31 cellular contexts compared by ENCODE assay signal in the genomic region with DNA sequence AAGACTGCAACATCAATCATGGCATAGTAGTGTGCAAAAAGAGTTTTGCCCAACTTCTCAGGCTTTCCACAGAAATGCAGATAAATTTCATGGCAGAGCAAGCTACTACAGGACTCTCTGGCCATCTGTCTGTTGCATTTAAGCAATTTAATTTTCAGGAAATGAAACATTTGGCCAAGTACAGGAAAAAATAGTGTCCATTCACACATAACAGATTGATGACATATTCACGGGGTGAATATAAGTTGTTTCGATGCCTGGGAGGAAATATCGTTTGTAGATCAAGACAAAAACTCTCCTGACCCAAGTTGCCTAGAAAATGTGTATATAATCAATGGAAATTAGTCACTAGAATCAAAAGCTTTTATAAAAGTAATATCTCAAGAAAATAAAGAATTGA.
"Had no signal": no experiment of that assay in that cellular context is flagged by ENCODE, and none has a peak within 500 bp of the region (broad histone marks: within the 10 kb centered on the region; RNA-seq: fewer than 3 reads in every experiment).

No MANE protein-coding gene starts in this region.

- H3K36me3 ChIP-seq: breast epithelium, cardiac muscle cell, gastrocnemius medialis had no signal

- DNase-seq: activated CD4-positive, alpha-beta memory T cell treated with anti-CD3 and anti-CD28 coated beads for 36 hours; activated CD4-positive, alpha-beta T cell treated with anti-CD3 and anti-CD28 coated beads for 36 hours; activated CD4-positive, alpha-beta T cell treated with anti-CD3 and anti-CD28 coated beads, Interleukin-2, amount 10 ng/mL, durations not matched to agents 24 days and 14 days; activated CD4-positive, CD25-positive, alpha-beta regulatory T cell; activated CD4-positive, CD25-positive, alpha-beta regulatory T cell treated with anti-CD3 and anti-CD28 coated beads, Interleukin-2, amount 50 U/mL, for 72 hours; activated CD8-positive, alpha-beta memory T cell treated with anti-CD3 and anti-CD28 coated beads, Interleukin-2, amount 50 U/mL, for 48 hours; activated gamma-delta T cell; activated naive CD4-positive, alpha-beta T cell; activated naive CD4-positive, alpha-beta T cell treated with anti-CD3 and anti-CD28 coated beads, Interleukin-2, amount 10 ng/mL, durations not matched to agents 7 days and 5 days; activated naive CD8-positive, alpha-beta T cell treated with anti-CD3 and anti-CD28 coated beads, Interleukin-2, amount 10 ng/mL, durations not matched to agents 7 days and 5 days; activated T-cell treated with anti-CD3 and anti-CD28 coated beads for 4 hours; activated T-cell treated with anti-CD3 and anti-CD28 coated beads, Interleukin-2, amount 50 U/mL, for 24 hours; activated T-cell treated with anti-CD3 and anti-CD28 coated beads, Interleukin-2, amount 50 U/mL, for 72 hours; central memory CD4-positive, alpha-beta T cell; cerebellar nuclear complex; effector CD8-positive, alpha-beta T cell; foreskin keratinocyte; gastrocnemius medialis; heart right ventricle; T-helper 1 cell; T-helper 17 cell; T1000 had no signal

- H3K9me3 Mint-ChIP-seq: activated CD4-positive, alpha-beta memory T cell treated with anti-CD3 and anti-CD28 coated beads for 36 hours had no signal

- H3K9me3 ChIP-seq: ascending aorta, breast epithelium, gastrocnemius medialis, heart right ventricle had no signal

- ATAC-seq: activated CD4-positive, alpha-beta T cell treated with anti-CD3 and anti-CD28 coated beads for 36 hours; activated naive CD4-positive, alpha-beta T cell treated with anti-CD3 and anti-CD28 coated beads, Interleukin-2, amount 50 U/mL, for 72 hours; activated T-cell treated with anti-CD3 and anti-CD28 coated beads, Interleukin-2, amount 50 U/mL, for 72 hours; esophagus mucosa; foreskin keratinocyte; gastrocnemius medialis; heart right ventricle; T-helper 17 cell had no signal

- H3K27me3 ChIP-seq: ascending aorta, breast epithelium, cardiac muscle cell, foreskin keratinocyte, gastrocnemius medialis, heart right ventricle had no signal

- H3K36me3 Mint-ChIP-seq: activated CD4-positive, alpha-beta memory T cell treated with anti-CD3 and anti-CD28 coated beads for 36 hours; activated naive CD4-positive, alpha-beta T cell treated with anti-CD3 and anti-CD28 coated beads, Interleukin-2, amount 10 ng/mL, durations not matched to agents 7 days and 5 days; activated naive CD8-positive, alpha-beta T cell treated with anti-CD3 and anti-CD28 coated beads, Interleukin-2, amount 10 ng/mL, durations not matched to agents 7 days and 5 days; brain had no signal

- H3K27ac ChIP-seq: ascending aorta, breast epithelium, cardiac muscle cell, coronary artery, foreskin keratinocyte, gastrocnemius medialis, heart right ventricle had no signal

- H3K4me3 Mint-ChIP-seq: activated CD4-positive, alpha-beta memory T cell treated with anti-CD3 and anti-CD28 coated beads for 36 hours; activated CD4-positive, alpha-beta T cell treated with anti-CD3 and anti-CD28 coated beads for 36 hours; activated CD4-positive, alpha-beta T cell treated with anti-CD3 and anti-CD28 coated beads, Interleukin-2, amount 10 ng/mL, durations not matched to agents 24 days and 14 days; activated naive CD4-positive, alpha-beta T cell treated with anti-CD3 and anti-CD28 coated beads, Interleukin-2, amount 10 ng/mL, durations not matched to agents 7 days and 5 days; activated naive CD8-positive, alpha-beta T cell treated with anti-CD3 and anti-CD28 coated beads, Interleukin-2, amount 10 ng/mL, durations not matched to agents 7 days and 5 days; activated T-cell treated with anti-CD3 and anti-CD28 coated beads, Interleukin-2, amount 50 U/mL, for 24 hours; activated T-cell treated with anti-CD3 and anti-CD28 coated beads, Interleukin-2, amount 50 U/mL, for 72 hours; brain; dendritic cell treated with granulocyte-macrophage colony-stimulating factor and Interleukin-4, amounts not matched to agents 40 ng/mL and 50 ng/mL, for 4 days; T-helper 17 cell; T-helper 2 cell treated with Interferon-gamma antibody and Interleukin-4, amounts not matched to agents 5 μg/mL and 100 μg/mL, for 36 hours had no signal

- H3K27ac Mint-ChIP-seq: activated CD4-positive, alpha-beta memory T cell treated with anti-CD3 and anti-CD28 coated beads for 36 hours; activated CD4-positive, alpha-beta T cell treated with anti-CD3 and anti-CD28 coated beads for 36 hours; activated CD4-positive, alpha-beta T cell treated with anti-CD3 and anti-CD28 coated beads, Interleukin-2, amount 10 ng/mL, durations not matched to agents 24 days and 14 days; activated naive CD4-positive, alpha-beta T cell treated with anti-CD3 and anti-CD28 coated beads, Interleukin-2, amount 10 ng/mL, durations not matched to agents 7 days and 5 days; activated naive CD4-positive, alpha-beta T cell treated with anti-CD3 and anti-CD28 coated beads, Interleukin-2, amount 50 U/mL, for 72 hours; activated naive CD8-positive, alpha-beta T cell treated with anti-CD3 and anti-CD28 coated beads, Interleukin-2, amount 10 ng/mL, durations not matched to agents 7 days and 5 days; activated T-cell treated with anti-CD3 and anti-CD28 coated beads, Interleukin-2, amount 50 U/mL, for 24 hours; activated T-cell treated with anti-CD3 and anti-CD28 coated beads, Interleukin-2, amount 50 U/mL, for 72 hours; brain; dendritic cell treated with granulocyte-macrophage colony-stimulating factor and Interleukin-4, amounts not matched to agents 40 ng/mL and 50 ng/mL, for 4 days; T-helper 17 cell; T-helper 2 cell treated with Interferon-gamma antibody and Interleukin-4, amounts not matched to agents 5 μg/mL and 100 μg/mL, for 36 hours had no signal

- H3K27me3 Mint-ChIP-seq: activated CD4-positive, alpha-beta memory T cell treated with anti-CD3 and anti-CD28 coated beads for 36 hours; activated CD4-positive, alpha-beta T cell treated with anti-CD3 and anti-CD28 coated beads for 36 hours; activated CD4-positive, alpha-beta T cell treated with anti-CD3 and anti-CD28 coated beads, Interleukin-2, amount 10 ng/mL, durations not matched to agents 24 days and 14 days; activated naive CD4-positive, alpha-beta T cell treated with anti-CD3 and anti-CD28 coated beads, Interleukin-2, amount 10 ng/mL, durations not matched to agents 7 days and 5 days; activated naive CD8-positive, alpha-beta T cell treated with anti-CD3 and anti-CD28 coated beads, Interleukin-2, amount 10 ng/mL, durations not matched to agents 7 days and 5 days; activated T-cell treated with anti-CD3 and anti-CD28 coated beads, Interleukin-2, amount 50 U/mL, for 24 hours; brain; dendritic cell treated with granulocyte-macrophage colony-stimulating factor and Interleukin-4, amounts not matched to agents 40 ng/mL and 50 ng/mL, for 4 days; T-helper 17 cell had no signal

- H3K4me1 Mint-ChIP-seq: activated CD4-positive, alpha-beta T cell treated with anti-CD3 and anti-CD28 coated beads for 36 hours; activated CD4-positive, alpha-beta T cell treated with anti-CD3 and anti-CD28 coated beads, Interleukin-2, amount 10 ng/mL, durations not matched to agents 24 days and 14 days; activated naive CD4-positive, alpha-beta T cell treated with anti-CD3 and anti-CD28 coated beads, Interleukin-2, amount 10 ng/mL, durations not matched to agents 7 days and 5 days; activated naive CD8-positive, alpha-beta T cell treated with anti-CD3 and anti-CD28 coated beads, Interleukin-2, amount 10 ng/mL, durations not matched to agents 7 days and 5 days; T-helper 17 cell had no signal

- H3K4me3 ChIP-seq: ascending aorta, breast epithelium, cardiac muscle cell, coronary artery, gastrocnemius medialis, heart right ventricle had no signal
